Comparison of ENCODE assay signal across 1 cellular context in genomic region chr16:30957456-30958163, GRCh38.
A peak's percentile ranks its signal among the peaks of the same experiment; 100 is the strongest.
TF ChIP-seq lines count a peak whose summit lies in the region.

Gene SETD1A (plus strand): TSS chr16:30957754. CDS start chr16:30958732, 978 bp downstream.

TF ChIP-seq in HepG2, 621 proteins besides CTCF, POLR2A, EP300 and RAD21 (continued from another document and continues in another):
- TF ChIP-seq, protein P1, sequence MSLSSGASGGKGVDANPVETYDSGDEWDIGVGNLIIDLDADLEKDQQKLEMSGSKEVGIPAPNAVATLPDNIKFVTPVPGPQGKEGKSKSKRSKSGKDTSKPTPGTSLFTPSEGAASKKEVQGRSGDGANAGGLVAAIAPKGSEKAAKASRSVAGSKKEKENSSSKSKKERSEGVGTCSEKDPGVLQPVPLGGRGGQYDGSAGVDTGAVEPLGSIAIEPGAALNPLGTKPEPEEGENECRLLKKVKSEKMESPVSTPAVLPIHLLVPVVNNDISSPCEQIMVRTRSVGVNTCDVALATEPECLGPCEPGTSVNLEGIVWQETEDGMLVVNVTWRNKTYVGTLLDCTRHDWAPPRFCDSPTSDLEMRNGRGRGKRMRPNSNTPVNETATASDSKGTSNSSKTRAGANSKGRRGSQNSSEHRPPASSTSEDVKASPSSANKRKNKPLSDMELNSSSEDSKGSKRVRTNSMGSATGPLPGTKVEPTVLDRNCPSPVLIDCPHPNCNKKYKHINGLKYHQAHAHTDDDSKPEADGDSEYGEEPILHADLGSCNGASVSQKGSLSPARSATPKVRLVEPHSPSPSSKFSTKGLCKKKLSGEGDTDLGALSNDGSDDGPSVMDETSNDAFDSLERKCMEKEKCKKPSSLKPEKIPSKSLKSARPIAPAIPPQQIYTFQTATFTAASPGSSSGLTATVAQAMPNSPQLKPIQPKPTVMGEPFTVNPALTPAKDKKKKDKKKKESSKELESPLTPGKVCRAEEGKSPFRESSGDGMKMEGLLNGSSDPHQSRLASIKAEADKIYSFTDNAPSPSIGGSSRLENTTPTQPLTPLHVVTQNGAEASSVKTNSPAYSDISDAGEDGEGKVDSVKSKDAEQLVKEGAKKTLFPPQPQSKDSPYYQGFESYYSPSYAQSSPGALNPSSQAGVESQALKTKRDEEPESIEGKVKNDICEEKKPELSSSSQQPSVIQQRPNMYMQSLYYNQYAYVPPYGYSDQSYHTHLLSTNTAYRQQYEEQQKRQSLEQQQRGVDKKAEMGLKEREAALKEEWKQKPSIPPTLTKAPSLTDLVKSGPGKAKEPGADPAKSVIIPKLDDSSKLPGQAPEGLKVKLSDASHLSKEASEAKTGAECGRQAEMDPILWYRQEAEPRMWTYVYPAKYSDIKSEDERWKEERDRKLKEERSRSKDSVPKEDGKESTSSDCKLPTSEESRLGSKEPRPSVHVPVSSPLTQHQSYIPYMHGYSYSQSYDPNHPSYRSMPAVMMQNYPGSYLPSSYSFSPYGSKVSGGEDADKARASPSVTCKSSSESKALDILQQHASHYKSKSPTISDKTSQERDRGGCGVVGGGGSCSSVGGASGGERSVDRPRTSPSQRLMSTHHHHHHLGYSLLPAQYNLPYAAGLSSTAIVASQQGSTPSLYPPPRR (CRISPR knock-in tag; IDR thresholded peaks at IDR 0.05; ENCODE audit: borderline replicate concordance), result peak; percentile 23; the same call in 1 of the 2 replicates
- 0 out of 2 replicates have a peak, but pooled peaks have one; percentile 13 for TF ChIP-seq ZNF709 (CRISPR knock-in tag; IDR thresholded peaks at IDR 0.05)
- no peak for TF ChIP-seq IKZF1 (IDR thresholded peaks at IDR 0.05)
- TF ChIP-seq ZNF761 (CRISPR knock-in tag; conservative IDR thresholded peaks at IDR 0.05), result 0 out of 2 replicates have a peak, but pooled peaks have one; percentile 12
- TF ChIP-seq TEF (CRISPR knock-in tag; IDR thresholded peaks at IDR 0.05), result no peak; the same call in 1 of the 2 replicates
- no peak; the same call in 1 of the 2 replicates for TF ChIP-seq ZNF724P (CRISPR knock-in tag; IDR thresholded peaks at IDR 0.05; ENCODE audit: borderline replicate concordance)
- no peak for TF ChIP-seq ZBTB44 (CRISPR knock-in tag; IDR thresholded peaks at IDR 0.05)
- TF ChIP-seq ZNF552 (CRISPR knock-in tag; IDR thresholded peaks at IDR 0.05; ENCODE audit: borderline replicate concordance), result no peak
- TF ChIP-seq POLR2G (IDR thresholded peaks at IDR 0.05; ENCODE audit: low read depth, low read length), result peak; percentile 69
- TF ChIP-seq ZSCAN30 (CRISPR knock-in tag; IDR thresholded peaks at IDR 0.05), result no peak
- peak; percentile 75; the same call in 1 of the 2 replicates for TF ChIP-seq THAP9 (CRISPR knock-in tag; IDR thresholded peaks at IDR 0.05; ENCODE audit: borderline replicate concordance)
- peak; percentile 5; the same call in 1 of the 2 replicates for TF ChIP-seq POLR2AphosphoS2 (IDR thresholded peaks at IDR 0.05; ENCODE audit: low read depth, low read length)
- 0 out of 2 replicates have a peak, but pooled peaks have one; percentile 45 for TF ChIP-seq SNAPC2 (CRISPR knock-in tag; IDR thresholded peaks at IDR 0.05)
- peak; percentile 73 for TF ChIP-seq ZNF768 (CRISPR knock-in tag; IDR thresholded peaks at IDR 0.05)
- 0 out of 2 replicates have a peak, but pooled peaks have one; percentile 51 for TF ChIP-seq ZFP90 (CRISPR knock-in tag; IDR thresholded peaks at IDR 0.05; ENCODE audit: borderline replicate concordance)
- TF ChIP-seq HNRNPK (IDR thresholded peaks at IDR 0.05; ENCODE audit: low read depth, low read length, poor library complexity, severe bottlenecking), result peak; percentile 97
- TF ChIP-seq ZHX2 (IDR thresholded peaks at IDR 0.05; ENCODE audit: low read depth), result peak; percentile 76
- TF ChIP-seq ZHX2 (CRISPR knock-in tag; IDR thresholded peaks at IDR 0.05; ENCODE audit: borderline replicate concordance), result no peak; the same call in 1 of the 2 replicates
- TF ChIP-seq DMTF1 (CRISPR knock-in tag; IDR thresholded peaks at IDR 0.05), result no peak
- peak; percentile 25; the same call in 1 of the 2 replicates for TF ChIP-seq MXD3 (CRISPR knock-in tag; IDR thresholded peaks at IDR 0.05)
- TF ChIP-seq MAF1 (CRISPR knock-in tag; IDR thresholded peaks at IDR 0.05; ENCODE audit: borderline replicate concordance), result peak; percentile 49; the same call in 1 of the 2 replicates
- TF ChIP-seq ZNF414 (CRISPR knock-in tag; IDR thresholded peaks at IDR 0.05), result peak; percentile 77
- peak; percentile 69 for TF ChIP-seq TMF1 (CRISPR knock-in tag; IDR thresholded peaks at IDR 0.05; ENCODE audit: low read depth)
- TF ChIP-seq ZGPAT (CRISPR knock-in tag; IDR thresholded peaks at IDR 0.05), result peak; percentile 68
- no peak for TF ChIP-seq SMAD9 (CRISPR knock-in tag; IDR thresholded peaks at IDR 0.05)
- TF ChIP-seq ZFP1 (CRISPR knock-in tag; IDR thresholded peaks at IDR 0.05), result no peak
- TF ChIP-seq, protein P2, sequence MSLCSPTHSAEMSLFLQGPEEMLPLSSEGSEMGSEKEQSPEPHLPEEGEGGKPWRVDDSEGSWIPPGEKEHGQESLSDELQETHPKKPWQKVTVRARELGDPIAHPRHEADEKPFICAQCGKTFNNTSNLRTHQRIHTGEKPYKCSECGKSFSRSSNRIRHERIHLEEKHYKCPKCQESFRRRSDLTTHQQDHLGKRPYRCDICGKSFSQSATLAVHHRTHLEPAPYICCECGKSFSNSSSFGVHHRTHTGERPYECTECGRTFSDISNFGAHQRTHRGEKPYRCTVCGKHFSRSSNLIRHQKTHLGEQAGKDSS (CRISPR knock-in tag; IDR thresholded peaks at IDR 0.05; ENCODE audit: borderline replicate concordance, low read depth), result peak; percentile 29; the same call in 1 of the 2 replicates
- 0 out of 2 replicates have a peak, but pooled peaks have one; percentile 63 for TF ChIP-seq ZSCAN12 (CRISPR knock-in tag; IDR thresholded peaks at IDR 0.05)
- no peak; the same call in none of the 2 replicates for TF ChIP-seq KLF6 (CRISPR knock-in tag; IDR thresholded peaks at IDR 0.05)
- no peak for TF ChIP-seq ZNF737 (CRISPR knock-in tag; IDR thresholded peaks at IDR 0.05; ENCODE audit: borderline replicate concordance)
- no peak for TF ChIP-seq SMARCC2 (IDR thresholded peaks at IDR 0.05)
- no peak for TF ChIP-seq ZNF510 (CRISPR knock-in tag; IDR thresholded peaks at IDR 0.05; ENCODE audit: low read depth)
- TF ChIP-seq ZMYM3 (CRISPR knock-in tag; IDR thresholded peaks at IDR 0.05), result peak; percentile 29; the same call in 1 of the 2 replicates
- TF ChIP-seq ZNF776 (CRISPR knock-in tag; IDR thresholded peaks at IDR 0.05), result peak; percentile 46
- peak; percentile 23; the same call in 1 of the 2 replicates for TF ChIP-seq ZNF224 (CRISPR knock-in tag; IDR thresholded peaks at IDR 0.05)
